In genomic region chr12:123363385-123363742, GRCh38 we compare ENCODE assay signal across 8 cellular contexts. TPM values are rescaled to one million over a fixed set of nuclear protein-coding genes. Genes with fewer than 3 reads are reported as not detected.
DNase-seq lines count a peak whose midpoint lies in the region; ATAC-seq, FAIRE-seq and TF ChIP-seq lines count a peak whose summit lies in the region.

No MANE protein-coding gene starts in this region.

- TF ChIP-seq CTCF in CD14-positive monocyte (IDR thresholded peaks at IDR 0.05) (no peak), HL-60 (IDR thresholded peaks at IDR 0.05; ENCODE audit: insufficient read depth, low read length) (no peak), kidney (IDR thresholded peaks at IDR 0.05; ENCODE audit: borderline replicate concordance, extremely low read depth, insufficient read depth) (no peak)

- peaks cover 18% of the 10 kb centered on the region for H3K4me1 Mint-ChIP-seq in CD14-positive monocyte
- H3K4me1 Mint-ChIP-seq in activated T-helper 2 cell treated with anti-CD3 and anti-CD28 coated beads, Interferon-gamma antibody, Interleukin-2, Interleukin-4, amounts not matched to agents 10 μg/mL and 5 μg/mL and 100 μg/mL, durations not matched to agents 14 hours and 24 hours and 36 hours (ENCODE audit: low read depth) = peaks cover 8% of the 10 kb centered on the region

- H3K27me3 ChIP-seq in HL-60 (ENCODE audit: insufficient read depth, poor library complexity, severe bottlenecking) = no peaks in the 10 kb centered on the region

- H3K36me3 ChIP-seq in kidney (ENCODE audit: control insufficient read depth in 1 of 2, insufficient read depth in 2 of 2, low read length in 2 of 2) = no peaks in the 10 kb centered on the region

- H3K27me3 Mint-ChIP-seq in CD14-positive monocyte (ENCODE audit: low read depth in 3 of 3) = peaks cover 0 to 2% (median 2%) of the 10 kb centered on the region in 3 donors
- H3K27me3 Mint-ChIP-seq in activated T-helper 2 cell treated with anti-CD3 and anti-CD28 coated beads, Interferon-gamma antibody, Interleukin-2, Interleukin-4, amounts not matched to agents 10 μg/mL and 5 μg/mL and 100 μg/mL, durations not matched to agents 14 hours and 24 hours and 36 hours (ENCODE audit: low read depth) = no peaks in the 10 kb centered on the region

- ATAC-seq in HG02981 (IDR thresholded peaks at IDR 0.05; ENCODE audit: unreplicated experiment) (no peak), HG02610 (IDR thresholded peaks at IDR 0.05; ENCODE audit: unreplicated experiment) (no peak)

- peaks cover 0 to 5% of the 10 kb centered on the region in 2 donors for H3K36me3 Mint-ChIP-seq in CD14-positive monocyte
- no peaks in the 10 kb centered on the region for H3K36me3 Mint-ChIP-seq in activated T-helper 2 cell treated with anti-CD3 and anti-CD28 coated beads, Interferon-gamma antibody, Interleukin-2, Interleukin-4, amounts not matched to agents 10 μg/mL and 5 μg/mL and 100 μg/mL, durations not matched to agents 14 hours and 24 hours and 36 hours (ENCODE audit: low read depth)

- FAIRE-seq in kidney (lab: Jason Lieb, UNC) = no peak

- peak overlapping the region; percentile 82 to 97 for H3K9ac ChIP-seq in kidney (ENCODE audit: low read length in 2 of 2)

- H3K27ac Mint-ChIP-seq in CD14-positive monocyte = peak overlapping the region; percentile 74 to 98 (median 92)
- peak overlapping the region; percentile 83 for H3K27ac Mint-ChIP-seq in activated T-helper 2 cell treated with anti-CD3 and anti-CD28 coated beads, Interferon-gamma antibody, Interleukin-2, Interleukin-4, amounts not matched to agents 10 μg/mL and 5 μg/mL and 100 μg/mL, durations not matched to agents 14 hours and 24 hours and 36 hours

- H3K9me3 Mint-ChIP-seq in CD14-positive monocyte = no peaks in the 10 kb centered on the region
- H3K9me3 Mint-ChIP-seq in activated T-helper 2 cell treated with anti-CD3 and anti-CD28 coated beads, Interferon-gamma antibody, Interleukin-2, Interleukin-4, amounts not matched to agents 10 μg/mL and 5 μg/mL and 100 μg/mL, durations not matched to agents 14 hours and 24 hours and 36 hours = no peaks in the 10 kb centered on the region

- H3K4me3 ChIP-seq in HL-60 (replicated peaks; ENCODE audit: insufficient read depth, low read length) (peak overlapping the region; percentile 95), kidney (ENCODE audit: low read length in 2 of 2) (peak overlapping the region; percentile 76 to 95)

- intact Hi-C loops in CD14-positive monocyte (cut with micrococcal nuclease) (loop anchor here (2.0 to 10.0 kb wide), 2 partner anchors 67 to 389 kb away; partner anchors contain the start of gene OGFOD2 (in 1 of the 2)), kidney (cut with DNase I) (no loop called here)
- intact Hi-C loops in activated T-helper 2 cell treated with anti-CD3 and anti-CD28 coated beads, Interferon-gamma antibody, Interleukin-2, Interleukin-4, amounts not matched to agents 10 μg/mL and 5 μg/mL and 100 μg/mL, durations not matched to agents 14 hours and 24 hours and 36 hours (cut with micrococcal nuclease) = no loop called here

- no peaks in the 10 kb centered on the region for H3K9me3 ChIP-seq in kidney (ENCODE audit: control insufficient read depth in 1 of 2, low read length in 2 of 2)

- DNase-seq in CD14-positive monocyte (ENCODE audit: low spot score) (no peak), HL-60 (ENCODE audit: low read depth in 1 of 2, low spot score in 1 of 2) (no peak), kidney (no peak)
- no peak for DNase-seq in activated T-helper 2 cell treated with anti-CD3 and anti-CD28 coated beads, Interferon-gamma antibody, Interleukin-2, Interleukin-4, amounts not matched to agents 10 μg/mL and 5 μg/mL and 100 μg/mL, durations not matched to agents 14 hours and 24 hours and 36 hours (ENCODE audit: low spot score)
- DNase-seq in activated CD4-positive, CD25-positive, alpha-beta regulatory T cell (lab: John Stamatoyannopoulos, UW) = no peak

- H3K27ac ChIP-seq in HL-60 (replicated peaks) (peak overlapping the region; percentile 97), kidney (ENCODE audit: low read depth in 2 of 2, low read length in 2 of 2) (peak overlapping the region in 1 of 2 donors; percentile 86), temporal lobe (ENCODE audit: low read depth, low read length) (peak overlapping the region; percentile 87)

- peaks cover 0 to 5% of the 10 kb centered on the region in 2 donors for H3K4me1 ChIP-seq in kidney (ENCODE audit: control insufficient read depth in 1 of 2, insufficient read depth in 1 of 2, low read depth in 1 of 2, low read length in 2 of 2)

- peak overlapping the region; percentile 91 to 94 for H3K4me3 Mint-ChIP-seq in CD14-positive monocyte
- peak overlapping the region; percentile 90 for H3K4me3 Mint-ChIP-seq in activated T-helper 2 cell treated with anti-CD3 and anti-CD28 coated beads, Interferon-gamma antibody, Interleukin-2, Interleukin-4, amounts not matched to agents 10 μg/mL and 5 μg/mL and 100 μg/mL, durations not matched to agents 14 hours and 24 hours and 36 hours (ENCODE audit: low read depth)

RNA-seq across cellular contexts. Expression of gene SBNO1, which starts 1.3 kb away (rescaled TPM):
- 10 to 100 TPM; 11.4 to 16.9 TPM for polyA plus RNA-seq in CD14-positive monocyte
- total RNA-seq in activated T-helper 2 cell treated with anti-CD3 and anti-CD28 coated beads, Interferon-gamma antibody, Interleukin-2, Interleukin-4, amounts not matched to agents 10 μg/mL and 5 μg/mL and 100 μg/mL, durations not matched to agents 14 hours and 24 hours and 36 hours = 51.1 and 52.2 TPM in 2 replicates
- total RNA-seq in kidney = 32.0 TPM
- 4.3 TPM for polyA plus RNA-seq in kidney (ENCODE audit: insufficient read depth, low read depth, low replicate concordance)
- total RNA-seq in temporal lobe = 40.1 TPM

RNA-seq across cellular contexts. Expression of gene KMT5A, which starts 20.6 kb away (rescaled TPM):
- polyA plus RNA-seq in CD14-positive monocyte (1 to 10 TPM in 1 of 2 donors, under 1 TPM in 1; 0.81 to 2.6 TPM), kidney (ENCODE audit: insufficient read depth, low read depth, low replicate concordance) (13.1 TPM)
- total RNA-seq in activated T-helper 2 cell treated with anti-CD3 and anti-CD28 coated beads, Interferon-gamma antibody, Interleukin-2, Interleukin-4, amounts not matched to agents 10 μg/mL and 5 μg/mL and 100 μg/mL, durations not matched to agents 14 hours and 24 hours and 36 hours = 72.7 and 74.1 TPM in 2 replicates
- total RNA-seq in kidney (26.7 TPM), temporal lobe (22.6 TPM)

Comparison
In these comparisons a context has a peak if more than half of its experiments do, and no peak if none do; other contexts are left out.
1. intact Hi-C loops: an anchor here in CD14-positive monocyte (2.0 to 10.0 kb wide); none called in activated T-helper 2 cell treated with anti-CD3 and anti-CD28 coated beads, Interferon-gamma antibody, Interleukin-2, Interleukin-4, amounts not matched to agents 10 μg/mL and 5 μg/mL and 100 μg/mL, durations not matched to agents 14 hours and 24 hours and 36 hours and kidney.